ENCODE assay signal across 16 cellular contexts in genomic region chr2:180728928-180729559, GRCh38.
DNase-seq lines count a peak whose midpoint lies in the region; ATAC-seq and TF ChIP-seq lines count a peak whose summit lies in the region.
"Had no signal": no experiment of that assay in that cellular context is flagged by ENCODE, and none has a peak within 500 bp of the region (broad histone marks: within the 10 kb centered on the region; RNA-seq: fewer than 3 reads in every experiment).

No MANE protein-coding gene starts in this region.

- no peaks in the 10 kb centered on the region for H3K27me3 Mint-ChIP-seq in chondrocyte (ENCODE audit: low read depth)
- H3K27me3 Mint-ChIP-seq: stimulated activated naive CD8-positive, alpha-beta T cell treated with anti-CD3 and anti-CD28 coated beads, Interleukin-15, Interleukin-2, amounts not matched to agents 100 ng/mL and 50 ng/mL, for 24 hours had no signal

- H3K9me3 ChIP-seq in mucosa of descending colon, result no peaks in the 10 kb centered on the region

- H3K36me3 Mint-ChIP-seq in chondrocyte (ENCODE audit: low read depth), result no peaks in the 10 kb centered on the region

- H3K4me1 Mint-ChIP-seq in chondrocyte (ENCODE audit: low read depth), result peaks cover 7% of the 10 kb centered on the region
- H3K4me1 Mint-ChIP-seq: neural crest cell had no signal

- peak overlapping the region; percentile 72 for H3K27ac Mint-ChIP-seq in chondrocyte (ENCODE audit: unreplicated experiment)
- H3K27ac Mint-ChIP-seq: activated naive CD4-positive, alpha-beta T cell treated with anti-CD3 and anti-CD28 coated beads for 36 hours; stimulated activated naive CD8-positive, alpha-beta T cell treated with anti-CD3 and anti-CD28 coated beads, Interleukin-15, Interleukin-2, amounts not matched to agents 100 ng/mL and 50 ng/mL, for 24 hours had no signal

- ATAC-seq in mucosa of descending colon, result peak; percentile 45
- no peak for ATAC-seq in GM18868 (IDR thresholded peaks at IDR 0.05; ENCODE audit: unreplicated experiment)
- no peak for ATAC-seq in HG02981 (IDR thresholded peaks at IDR 0.05; ENCODE audit: unreplicated experiment)

- peaks cover 6% of the 10 kb centered on the region for H3K4me1 ChIP-seq in mucosa of descending colon (ENCODE audit: low read depth)

- no peak for TF ChIP-seq CTCF in chondrocyte (IDR thresholded peaks at IDR 0.05)
- TF ChIP-seq CTCF in mucosa of descending colon (IDR thresholded peaks at IDR 0.05), result no peak
- no peak for TF ChIP-seq CTCF in GM20000 (IDR thresholded peaks at IDR 0.05; ENCODE audit: extremely low read depth, missing control alignments)

- H3K4me3 ChIP-seq in mucosa of descending colon, result no peak overlapping the region

- DNase-seq in DMS53 (lab: John Stamatoyannopoulos, UW), result peak; percentile 68
- DNase-seq in NCI-H226, result peak; percentile 74
- no peak for DNase-seq in chondrocyte (ENCODE audit: low spot score)
- no peak for DNase-seq in mucosa of descending colon
- no peak for DNase-seq in GM20000 (ENCODE audit: low spot score)
- DNase-seq in activated CD4-positive, CD25-positive, alpha-beta regulatory T cell treated with anti-CD3 and anti-CD28 coated beads, Interleukin-2, amount 50 U/mL, for 72 hours, result no peak
- DNase-seq: activated CD4-positive, alpha-beta T cell treated with anti-CD3 and anti-CD28 coated beads for 1 hour; activated naive CD4-positive, alpha-beta T cell treated with anti-CD3 and anti-CD28 coated beads for 36 hours; DMS 273 treated with DMSO at 0.1 percent for 48 hours; NCI-H2171; SHP77 treated with DMSO at 0.1 percent for 48 hours; stimulated activated CD4-positive, alpha-beta T cell treated with anti-CD3 and anti-CD28 coated beads, Interleukin-1b, Interleukin-23, amount 100 ng/mL, for 48 hours had no signal

- no peaks in the 10 kb centered on the region for H3K9me3 Mint-ChIP-seq in chondrocyte (ENCODE audit: low read depth)
- H3K9me3 Mint-ChIP-seq: activated naive CD4-positive, alpha-beta T cell treated with anti-CD3 and anti-CD28 coated beads for 36 hours; neural crest cell; stimulated activated naive CD8-positive, alpha-beta T cell treated with anti-CD3 and anti-CD28 coated beads, Interleukin-15, Interleukin-2, amounts not matched to agents 100 ng/mL and 50 ng/mL, for 24 hours had no signal

- H3K4me3 Mint-ChIP-seq in chondrocyte (ENCODE audit: unreplicated experiment), result peak overlapping the region; percentile 20
- H3K4me3 Mint-ChIP-seq: activated naive CD4-positive, alpha-beta T cell treated with anti-CD3 and anti-CD28 coated beads for 36 hours; neural crest cell; stimulated activated naive CD8-positive, alpha-beta T cell treated with anti-CD3 and anti-CD28 coated beads, Interleukin-15, Interleukin-2, amounts not matched to agents 100 ng/mL and 50 ng/mL, for 24 hours had no signal

- H3K36me3 ChIP-seq in mucosa of descending colon (ENCODE audit: low read depth), result no peaks in the 10 kb centered on the region

- intact Hi-C loops in mucosa of descending colon (cut with DNase I, micrococcal nuclease), result no loop called here

Comparison
In these comparisons a context has a peak if more than half of its experiments do, and no peak if none do; other contexts are left out.
1. DNase-seq: peak in DMS53 (single experiment) and NCI-H226 (single experiment); none in chondrocyte (single experiment), mucosa of descending colon (0 of 3), GM20000 (single experiment) and activated CD4-positive, CD25-positive, alpha-beta regulatory T cell treated with anti-CD3 and anti-CD28 coated beads, Interleukin-2, amount 50 U/mL, for 72 hours (single experiment).